8 cellular contexts compared by ENCODE assay signal in genomic region chr18:48948112-48949050, GRCh38. TPM values are rescaled to one million over a fixed set of nuclear protein-coding genes. Genes with fewer than 3 reads are reported as not detected.
DNase-seq lines count a peak whose midpoint lies in the region; ATAC-seq and TF ChIP-seq lines count a peak whose summit lies in the region.

No MANE protein-coding gene starts in this region.

- DNase-seq in AG10803 (ENCODE audit: low read depth): no peak
- DNase-seq in GM23248: peak; percentile 73
- peak; percentile 45 for DNase-seq in activated naive CD8-positive, alpha-beta T cell treated with anti-CD3 and anti-CD28 coated beads for 36 hours
- peak in 1 of 2 donors; percentile 61 for DNase-seq in heart right ventricle
- DNase-seq in posterior cingulate gyrus: peak in 7 of 10 donors; percentile 47 to 93 (median 72)
- DNase-seq in NCI-H187 treated with DMSO at 0.1 percent for 48 hours (lab: John Stamatoyannopoulos, UW): no peak

- H3K4me3 ChIP-seq in AG10803 (ENCODE audit: low read length) (peak overlapping the region; percentile 76), GM23248 (peak overlapping the region; percentile 87), OCI-LY3 (ENCODE audit: low read length) (peak overlapping the region; percentile 81), heart right ventricle (peak overlapping the region; percentile 68 to 96 (median 92))

- H3K27ac ChIP-seq in GM23248 (peak overlapping the region; percentile 96), OCI-LY3 (ENCODE audit: low read length) (no peak overlapping the region), heart right ventricle (peak overlapping the region; percentile 93 to 100 (median 98))

- no peaks in the 10 kb centered on the region for H3K9me2 ChIP-seq in GM23248 (ENCODE audit: insufficient read depth)

- H3F3A ChIP-seq in GM23248 (ENCODE audit: insufficient read depth): peaks cover 55% of the 10 kb centered on the region

- peaks cover 47% of the 10 kb centered on the region for H3K4me1 Mint-ChIP-seq in activated naive CD8-positive, alpha-beta T cell treated with anti-CD3 and anti-CD28 coated beads for 36 hours

- no peaks in the 10 kb centered on the region for H3K9me3 Mint-ChIP-seq in activated naive CD8-positive, alpha-beta T cell treated with anti-CD3 and anti-CD28 coated beads for 36 hours

- peaks cover 14% of the 10 kb centered on the region for H3K36me3 ChIP-seq in GM23248 (ENCODE audit: low read depth)
- H3K36me3 ChIP-seq in OCI-LY3 (replicated peaks; ENCODE audit: low read depth, low read length): peaks cover 19% of the 10 kb centered on the region
- peaks cover 0 to 43% (median 0%) of the 10 kb centered on the region in 9 donors for H3K36me3 ChIP-seq in heart right ventricle

- H3K4me3 Mint-ChIP-seq in activated naive CD8-positive, alpha-beta T cell treated with anti-CD3 and anti-CD28 coated beads for 36 hours: peak overlapping the region; percentile 94

- H3K27me3 ChIP-seq in GM23248 (replicated peaks; ENCODE audit: insufficient read depth): no peaks in the 10 kb centered on the region
- H3K27me3 ChIP-seq in OCI-LY3 (ENCODE audit: low read depth, low read length): peaks cover 9% of the 10 kb centered on the region
- H3K27me3 ChIP-seq in heart right ventricle: no peaks in the 10 kb centered on the region

- ATAC-seq in heart right ventricle (no peak), GM18511 (IDR thresholded peaks at IDR 0.05; ENCODE audit: unreplicated experiment) (no peak)

- H4K20me1 ChIP-seq in GM23248 (ENCODE audit: insufficient read depth) (peaks cover 9% of the 10 kb centered on the region; the same call in 1 of the 2 replicates), OCI-LY3 (ENCODE audit: insufficient read depth, low read length) (peaks cover 45% of the 10 kb centered on the region)

- H3K9ac ChIP-seq in GM23248 (peak overlapping the region; percentile 99), OCI-LY3 (ENCODE audit: low read length) (peak overlapping the region; percentile 82)

- H3K4me2 ChIP-seq in GM23248 (ENCODE audit: unreplicated experiment) (peak overlapping the region; percentile 90), OCI-LY3 (ENCODE audit: low read length) (peak overlapping the region; percentile 81)

- H3K36me3 Mint-ChIP-seq in activated naive CD8-positive, alpha-beta T cell treated with anti-CD3 and anti-CD28 coated beads for 36 hours: peaks cover 43% of the 10 kb centered on the region

- H3K79me2 ChIP-seq in GM23248 (ENCODE audit: insufficient read depth) (peaks cover 87% of the 10 kb centered on the region), OCI-LY3 (ENCODE audit: low read length) (peaks cover 57% of the 10 kb centered on the region)

- intact Hi-C loops in heart right ventricle (cut with DNase I) (loop anchor here in 8 of 10 donors (1.0 to 10.0 kb wide), 10 partner anchors 101 to 274 kb away; no protein-coding TSS in a partner anchor), posterior cingulate gyrus (cut with DNase I) (no loop called here)

- 0 to 1% methylated on average over 30 to 52 of the region's 52 CpGs for WGBS in GM23248 (ENCODE audit: low coverage in 1 of 2, low lambda C conversion rate in 2 of 2, missing lambda C conversion rate in 2 of 2), 2 experiments
- 1 to 2% methylated on average over 52 of the region's 52 CpGs for WGBS in heart right ventricle, 2 donors

- H2AFZ ChIP-seq in GM23248 (no peak overlapping the region), OCI-LY3 (ENCODE audit: low read depth, low read length) (peak overlapping the region; percentile 10; the same call in 1 of the 2 replicates)

- no peak overlapping the region for H3K27ac Mint-ChIP-seq in activated naive CD8-positive, alpha-beta T cell treated with anti-CD3 and anti-CD28 coated beads for 36 hours

- in situ Hi-C loops in GM23248 (cut with MboI): loop anchor here (10.0 to 25.0 kb wide), 2 partner anchors 211 to 226 kb away; no protein-coding TSS in a partner anchor

- TF ChIP-seq CTCF in AG10803 (conservative IDR thresholded peaks at IDR 0.05; ENCODE audit: low read length) (no peak; the same call in 1 of the 2 replicates), OCI-LY3 (IDR thresholded peaks at IDR 0.05; ENCODE audit: low read depth, low read length) (peak; percentile 4; the same call in 1 of the 2 replicates), heart right ventricle (IDR thresholded peaks at IDR 0.05) (peak in 3 of 9 donors; percentile 9 to 19 (median 19))

- H3K4me1 ChIP-seq in GM23248 (ENCODE audit: insufficient read depth) (peaks cover 41% of the 10 kb centered on the region), OCI-LY3 (ENCODE audit: low read length) (peaks cover 22% of the 10 kb centered on the region), heart right ventricle (peaks cover 15 to 59% (median 54%) of the 10 kb centered on the region in 9 donors)

- peaks cover 11% of the 10 kb centered on the region for H3K27me3 Mint-ChIP-seq in activated naive CD8-positive, alpha-beta T cell treated with anti-CD3 and anti-CD28 coated beads for 36 hours

- H3K9me3 ChIP-seq in GM23248 (ENCODE audit: low read depth) (no peaks in the 10 kb centered on the region), OCI-LY3 (ENCODE audit: insufficient read depth, low read length) (no peaks in the 10 kb centered on the region), heart right ventricle (no peaks in the 10 kb centered on the region)

RNA-seq across cellular contexts. Expression of gene SMAD7, which starts 2.4 kb away (rescaled TPM):
- total RNA-seq in GM23248 (2014; rRNA removed; shearing (Covaris generic)): 43.6 and 51.7 TPM in 2 replicates
- 6.8 and 8.4 TPM in 2 replicates for polyA plus RNA-seq in GM23248 (2016; fragmentation: Nextera tagmentation; extraction: Ambion mirVana)
- total RNA-seq in activated naive CD8-positive, alpha-beta T cell treated with anti-CD3 and anti-CD28 coated beads for 36 hours: 1 to 10 TPM; 9.0 to 9.4 TPM
- total RNA-seq in heart right ventricle: 10 to 100 TPM; 15.4 to 28.6 (median 19.9) TPM
- 10 to 100 TPM in 1 of 2 donors, 1 to 10 TPM in 1; 6.7 to 18.7 TPM for polyA plus RNA-seq in heart right ventricle

Comparison
In these comparisons a context has a peak if more than half of its experiments do, and no peak if none do; other contexts are left out.
1. DNase-seq: peak in GM23248 (single experiment), activated naive CD8-positive, alpha-beta T cell treated with anti-CD3 and anti-CD28 coated beads for 36 hours (single experiment) and posterior cingulate gyrus (7 of 10); none in AG10803 (single experiment) and NCI-H187 treated with DMSO at 0.1 percent for 48 hours (single experiment).
2. Peak in every context shown above with its lines, with median percentiles within 50 percentile points of each other: H3K4me3 ChIP-seq.